In the genomic region with DNA sequence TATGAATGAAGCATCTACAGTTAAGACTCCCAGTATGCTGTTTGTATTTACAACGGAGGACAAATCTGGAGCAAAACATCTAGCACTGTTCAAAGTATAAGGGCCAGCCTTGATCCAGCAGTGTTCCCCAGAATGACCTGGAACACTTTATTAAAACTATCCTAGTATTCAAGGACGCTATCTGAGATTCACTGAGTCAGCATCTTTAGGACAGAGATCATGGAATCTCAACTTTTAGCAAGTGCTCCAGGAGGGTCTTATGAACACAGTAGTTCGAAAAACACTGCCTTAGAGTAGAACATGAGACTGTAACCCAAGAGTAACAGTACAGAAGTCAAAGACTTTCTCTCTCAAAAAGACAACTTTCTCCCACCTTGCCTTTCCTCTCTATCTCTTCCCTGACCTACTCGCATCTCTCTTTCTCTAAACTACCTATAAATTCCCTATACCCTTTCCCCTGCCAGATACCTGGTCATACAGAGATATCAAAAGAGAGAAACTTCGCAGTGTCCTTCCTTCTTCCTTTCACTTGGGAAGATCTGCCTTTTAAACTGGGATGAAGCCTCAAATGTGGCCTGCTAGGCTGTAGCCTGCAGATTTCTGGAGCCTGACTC, we compare ENCODE assay signal across 23 cellular contexts. TPM values are rescaled to one million over a fixed set of nuclear protein-coding genes. Genes with fewer than 3 reads are reported as not detected.
DNase-seq lines count a peak whose midpoint lies in the region; ATAC-seq, FAIRE-seq and TF ChIP-seq lines count a peak whose summit lies in the region.
"Had no signal": no experiment of that assay in that cellular context is flagged by ENCODE, and none has a peak within 500 bp of the region (broad histone marks: within the 10 kb centered on the region; RNA-seq: fewer than 3 reads in every experiment).

No MANE protein-coding gene starts in this region.

- no peaks in the 10 kb centered on the region for H3K79me1 ChIP-seq in H9 (ENCODE audit: insufficient read depth, low read depth, low read length, poor library complexity, severe bottlenecking)

- H3K4me3 ChIP-seq in A549, result no peak overlapping the region
- H3K4me3 ChIP-seq in neural progenitor cell, result no peak overlapping the region
- H3K4me3 ChIP-seq: BLaER1, SK-N-MC had no signal

- H2BK15ac ChIP-seq in H9 (ENCODE audit: low read depth, low read length), result no peak overlapping the region

- no peak for TF ChIP-seq POLR2A in A549 (IDR thresholded peaks at IDR 0.05; ENCODE audit: low read length)

- no peak overlapping the region for H2BK12ac ChIP-seq in H9 (ENCODE audit: insufficient read length, low read depth, low read length)

- POLR2A ChIA-PET in A549 (lab: Yijun Ruan, JAX), result no interaction called here
- POLR2A ChIA-PET in WTC11 (lab: Charles Lee), result no interaction called here

- H3K36me3 Mint-ChIP-seq in H9 (ENCODE audit: insufficient read depth in 1 of 3, low read depth in 3 of 3) (peaks cover 1 to 16% (median 6%) of the 10 kb centered on the region in 3 experiments; a peak in 3 of 7 replicates), WTC11 (peaks cover 4% of the 10 kb centered on the region), neural progenitor cell (peaks cover 6% of the 10 kb centered on the region)
- peaks cover 0 to 4% of the 10 kb centered on the region in 2 donors for H3K36me3 Mint-ChIP-seq in activated naive CD4-positive, alpha-beta T cell treated with anti-CD3 and anti-CD28 coated beads, Interleukin-2, amount 50 U/mL, for 72 hours

- H3K4me1 ChIP-seq in A549 (no peaks in the 10 kb centered on the region), H9 (ENCODE audit: insufficient read depth, low read length) (no peaks in the 10 kb centered on the region), neural progenitor cell (no peaks in the 10 kb centered on the region)

- H2BK5ac ChIP-seq in H9 (ENCODE audit: insufficient read length, low read length), result no peak overlapping the region

- H3K27me3 Mint-ChIP-seq in H9 (ENCODE audit: low read depth) (no peaks in the 10 kb centered on the region), WTC11 (ENCODE audit: low read depth) (no peaks in the 10 kb centered on the region), neural progenitor cell (ENCODE audit: insufficient read depth, low read depth) (no peaks in the 10 kb centered on the region)
- H3K27me3 Mint-ChIP-seq: CD4-positive, alpha-beta T cell had no signal

- H3K4me1 Mint-ChIP-seq in H9 (no peaks in the 10 kb centered on the region), WTC11 (no peaks in the 10 kb centered on the region), neural progenitor cell (no peaks in the 10 kb centered on the region)

- no peak for TF ChIP-seq CTCF in A549 (IDR thresholded peaks at IDR 0.05)
- TF ChIP-seq CTCF in H9 (conservative IDR thresholded peaks at IDR 0.05), result no peak
- TF ChIP-seq CTCF in WTC11 (IDR thresholded peaks at IDR 0.05), result no peak
- no peak for TF ChIP-seq CTCF in neural progenitor cell (IDR thresholded peaks at IDR 0.05)

- H3K4me2 ChIP-seq in A549, result no peak overlapping the region
- no peak overlapping the region for H3K4me2 ChIP-seq in H9 (ENCODE audit: insufficient read depth, insufficient read length, low read length)
- no peak overlapping the region for H3K4me2 ChIP-seq in neural progenitor cell
- H3K4me2 ChIP-seq: BLaER1, KMS-11 had no signal

- no peak for TF ChIP-seq RAD21 in A549 (conservative IDR thresholded peaks at IDR 0.05 in 1 of 2, IDR thresholded peaks at IDR 0.05 in 1 of 2)

- no peak overlapping the region for H3K23ac ChIP-seq in H9 (ENCODE audit: insufficient read length, low read depth, low read length)

- H4K8ac ChIP-seq in H9 (replicated peaks; ENCODE audit: insufficient read length, low read depth, low read length), result no peak overlapping the region

- no peak overlapping the region for H3T11ph ChIP-seq in H9 (ENCODE audit: low read length)

- no peaks in the 10 kb centered on the region for H3K9me3 ChIP-seq in A549
- H3K9me3 ChIP-seq in H9 (ENCODE audit: control insufficient read depth, low read depth, low read length), result no peaks in the 10 kb centered on the region
- no peaks in the 10 kb centered on the region for H3K9me3 ChIP-seq in neural progenitor cell (ENCODE audit: low read depth)
- H3K9me3 ChIP-seq: BLaER1 had no signal

- H2BK120ac ChIP-seq in H9 (ENCODE audit: low read depth, low read length, poor library complexity, severe bottlenecking), result no peak overlapping the region

- H3K56ac ChIP-seq in H9 (ENCODE audit: insufficient read length, low read depth, low read length), result no peak overlapping the region

- H2AFZ ChIP-seq in H9 (ENCODE audit: low read length) (no peak overlapping the region), neural progenitor cell (replicated peaks) (no peak overlapping the region)

- DNase-seq in A549 (ENCODE audit: low read depth in 1 of 2, low spot score in 1 of 2) (no peak), H9 (no peak), WTC11 (ENCODE audit: low spot score) (no peak), neural progenitor cell (ENCODE audit: low spot score) (no peak), NOMO-1 treated with DMSO at 0.1 percent for 48 hours (lab: John Stamatoyannopoulos, UW; ENCODE audit: unreplicated experiment) (no peak), NCI-H510A treated with DMSO at 0.1 percent for 48 hours (lab: John Stamatoyannopoulos, UW) (no peak)
- DNase-seq in activated naive CD4-positive, alpha-beta T cell treated with anti-CD3 and anti-CD28 coated beads, Interleukin-2, amount 50 U/mL, for 72 hours (ENCODE audit: low spot score in 2 of 2), result no peak
- DNase-seq: CD4-positive, alpha-beta T cell; DMS79 treated with DMSO at 0.1 percent for 48 hours; GF-D8; H7; HFFc6; MM.1S; NCI-H1694; NCI-H2081; NCI-H2227 treated with DMSO at 0.1 percent for 48 hours; NCI-H69; SIG-M5 had no signal

- no peaks in the 10 kb centered on the region for H3K36me3 ChIP-seq in neural progenitor cell

- H3K4me3 Mint-ChIP-seq in H9, result no peak overlapping the region
- no peak overlapping the region for H3K4me3 Mint-ChIP-seq in WTC11
- H3K4me3 Mint-ChIP-seq in neural progenitor cell, result no peak overlapping the region
- H3K4me3 Mint-ChIP-seq: CD4-positive, alpha-beta T cell; HFFc6 had no signal

- FAIRE-seq in A549 (lab: Jason Lieb, UNC), result no peak
- FAIRE-seq: GM12891, RCC 7860 had no signal

- H3K18ac ChIP-seq in H9 (ENCODE audit: insufficient read length, low read depth, low read length), result no peak overlapping the region

- no peak overlapping the region for H3K14ac ChIP-seq in H9 (ENCODE audit: insufficient read depth, low read length)

- no peak overlapping the region for H4K5ac ChIP-seq in H9 (ENCODE audit: insufficient read length, low read depth, low read length)

- H3K27ac Mint-ChIP-seq in H9 (peak overlapping the region in 2 of 3 experiments; percentile 2 to 4; a peak in 4 of 7 replicates), WTC11 (peak overlapping the region; percentile 6; the same call in 1 of the 2 replicates), neural progenitor cell (no peak overlapping the region)
- peak overlapping the region in 1 of 2 donors; percentile 4 for H3K27ac Mint-ChIP-seq in activated naive CD4-positive, alpha-beta T cell treated with anti-CD3 and anti-CD28 coated beads, Interleukin-2, amount 50 U/mL, for 72 hours
- H3K27ac Mint-ChIP-seq: CD4-positive, alpha-beta T cell; HFFc6 had no signal

- ATAC-seq in A549, result no peak
- no peak for ATAC-seq in WTC11
- no peak for ATAC-seq in activated naive CD4-positive, alpha-beta T cell treated with anti-CD3 and anti-CD28 coated beads, Interleukin-2, amount 50 U/mL, for 72 hours

- H3K9me3 Mint-ChIP-seq in H9 (no peaks in the 10 kb centered on the region), WTC11 (no peaks in the 10 kb centered on the region), neural progenitor cell (no peaks in the 10 kb centered on the region)
- H3K9me3 Mint-ChIP-seq in activated naive CD4-positive, alpha-beta T cell treated with anti-CD3 and anti-CD28 coated beads, Interleukin-2, amount 50 U/mL, for 72 hours, result no peaks in the 10 kb centered on the region
- H3K9me3 Mint-ChIP-seq: CD4-positive, alpha-beta T cell; HFFc6 had no signal

- WGBS in A549 (ENCODE audit: missing lambda C conversion rate), result 92% methylated on average over 5 of the region's 5 CpGs
- WGBS in H9 (ENCODE audit: extremely low coverage, insufficient read length, low lambda C conversion rate), result 100% methylated on average over 1 of the region's 5 CpGs

- no peak overlapping the region for H3K27ac ChIP-seq in A549
- H3K27ac ChIP-seq in H9 (ENCODE audit: insufficient read length, low read depth, low read length), result no peak overlapping the region
- peak overlapping the region; percentile 19 for H3K27ac ChIP-seq in neural progenitor cell
- H3K27ac ChIP-seq: BLaER1, KMS-11, SK-N-MC had no signal

- CTCF ChIA-PET in A549 (lab: Yijun Ruan, JAX) (interaction anchor here (1.1 to 1.6 kb wide), 2 partner anchors 11 to 264 kb away, joined by 4 to 7 read pairs; no protein-coding TSS in a partner anchor), WTC11 (lab: Charles Lee) (no interaction called here)

- H4K20me1 ChIP-seq in H9 (ENCODE audit: control insufficient read depth, insufficient read depth, insufficient read length) (no peaks in the 10 kb centered on the region), neural progenitor cell (ENCODE audit: low read depth) (no peaks in the 10 kb centered on the region)
- H4K20me1 ChIP-seq: BLaER1 had no signal

- H2BK20ac ChIP-seq in H9 (ENCODE audit: low read depth, low read length, poor library complexity, severe bottlenecking), result no peak overlapping the region

- no peak overlapping the region for H3K4ac ChIP-seq in H9 (ENCODE audit: low read depth, low read length)

- H3K27me3 ChIP-seq in H9 (ENCODE audit: insufficient read depth, low read length) (no peaks in the 10 kb centered on the region), neural progenitor cell (no peaks in the 10 kb centered on the region)
- H3K27me3 ChIP-seq: BLaER1 had no signal

- no peak overlapping the region for H4K91ac ChIP-seq in H9 (ENCODE audit: insufficient read length, low read depth, low read length)

- H3K9ac ChIP-seq in H9 (ENCODE audit: extremely low read depth, insufficient read length, low read length) (no peak overlapping the region), neural progenitor cell (no peak overlapping the region)
- H3K9ac ChIP-seq: BLaER1, KMS-11 had no signal

- H3K79me2 ChIP-seq in H9 (ENCODE audit: insufficient read depth, low read length) (no peaks in the 10 kb centered on the region), neural progenitor cell (ENCODE audit: low read depth) (no peaks in the 10 kb centered on the region)

- no peak for TF ChIP-seq EP300 in A549 (IDR thresholded peaks at IDR 0.05)

- H3K23me2 ChIP-seq in H9 (ENCODE audit: insufficient read length, low read depth, low read length, poor library complexity, severe bottlenecking), result no peaks in the 10 kb centered on the region

- H2AK5ac ChIP-seq in H9 (ENCODE audit: insufficient read length, low read length), result no peak overlapping the region

- H3F3A ChIP-seq in neural progenitor cell (ENCODE audit: low read depth), result no peaks in the 10 kb centered on the region

RNA-seq across cellular contexts. Expression of a gene that starts 43.8 kb away (rescaled TPM):
- polyA plus RNA-seq in A549 (2011; rRNA removed) (107 and 118 TPM in 2 replicates), A549 (2017; fragmentation: RNase III; extraction: RNeasy Plus Mini Kit Qiagen cat#74134 plus additional on column Dnase treatment) (67.4 to 71.6 TPM (median 68.9 TPM) in 3 replicates)
- polyA plus RNA-seq in A549 (2012; cell fraction: cytosol; rRNA removed), result 33.9 and 35.2 TPM in 2 replicates
- 13.5 and 20.0 TPM in 2 replicates for polyA plus RNA-seq in A549 (2012; cell fraction: nucleus; rRNA removed)
- 86.4 and 87.5 TPM in 2 replicates for polyA minus RNA-seq in A549 (2011; rRNA and poly(A)+ RNA removed)
- total RNA-seq in H9 (2021) (40.1 and 41.9 TPM in 2 replicates), WTC11 (2021) (36.6 to 41.7 TPM (median 37.2 TPM) in 3 replicates), neural progenitor cell (ENCODE audit: low replicate concordance) (61.5 and 68.0 TPM in 2 replicates)
- total RNA-seq in activated naive CD4-positive, alpha-beta T cell treated with anti-CD3 and anti-CD28 coated beads, Interleukin-2, amount 50 U/mL, for 72 hours, result 10 to 100 TPM; 41.7 to 65.7 TPM

RNA-seq across cellular contexts. Expression of a gene that starts 43.9 kb away (rescaled TPM):
- polyA plus RNA-seq in A549 (2011; rRNA removed) (3.8 and 4.9 TPM in 2 replicates), A549 (2017; fragmentation: RNase III; extraction: RNeasy Plus Mini Kit Qiagen cat#74134 plus additional on column Dnase treatment) (1.5 to 2.1 TPM (median 2.0 TPM) in 3 replicates)
- 0.59 and 0.73 TPM in 2 replicates for polyA plus RNA-seq in A549 (2012; cell fraction: cytosol; rRNA removed)
- polyA plus RNA-seq in A549 (2012; cell fraction: nucleus; rRNA removed), result 0.31 and 0.44 TPM in 2 replicates
- 3.6 and 8.5 TPM in 2 replicates for polyA minus RNA-seq in A549 (2011; rRNA and poly(A)+ RNA removed)
- total RNA-seq in H9 (2021) (1.1 and 1.9 TPM in 2 replicates), WTC11 (2021) (1.9 to 2.0 TPM (median 1.9 TPM) in 3 replicates), neural progenitor cell (ENCODE audit: low replicate concordance) (6.4 and 21.0 TPM in 2 replicates)
- total RNA-seq in activated naive CD4-positive, alpha-beta T cell treated with anti-CD3 and anti-CD28 coated beads, Interleukin-2, amount 50 U/mL, for 72 hours, result 1 to 10 TPM in 1 of 2 donors, under 1 TPM in 1; 0.75 to 2.3 TPM
